ENCODE assay signal across 8 cellular contexts in the genomic region with DNA sequence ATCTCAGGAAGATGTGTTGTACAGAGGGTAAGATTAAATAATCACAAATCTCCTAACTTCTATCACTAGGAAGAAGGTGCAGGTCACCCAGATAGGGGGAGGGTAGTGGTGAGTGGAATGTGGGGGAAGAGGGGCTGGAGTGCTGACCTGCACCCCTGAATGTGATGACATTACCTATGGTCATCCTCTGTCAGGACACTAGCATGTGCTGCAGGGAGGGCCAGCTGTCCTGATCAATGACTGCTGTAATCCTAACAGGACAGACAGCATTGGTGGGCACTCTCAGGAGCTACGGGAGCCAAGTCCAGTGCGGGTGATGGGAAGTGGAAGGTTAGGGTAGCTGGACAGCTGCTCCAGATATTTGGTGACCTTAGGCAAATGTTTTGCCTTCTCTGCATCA. TPM values are rescaled to one million over a fixed set of nuclear protein-coding genes. Genes with fewer than 3 reads are reported as not detected.
"Had no signal": no experiment of that assay in that cellular context is flagged by ENCODE, and none has a peak within 500 bp of the region (broad histone marks: within the 10 kb centered on the region; RNA-seq: fewer than 3 reads in every experiment).

No MANE protein-coding gene starts in this region.

- H3K27ac Mint-ChIP-seq: IgD-negative memory B cell had no signal

- H3K27ac ChIP-seq: HL-60 had no signal

- ATAC-seq: K562 had no signal

- H3K4me3 ChIP-seq: K562 had no signal

- DNase-seq: IMR-90, KBM-7 had no signal

- H3K4me3 Mint-ChIP-seq: IgD-negative memory B cell had no signal

- H3K4me1 Mint-ChIP-seq: IgD-negative memory B cell had no signal

- H3K9me3 Mint-ChIP-seq: IgD-negative memory B cell had no signal

- H3K27me3 Mint-ChIP-seq: IgD-negative memory B cell had no signal

RNA-seq across cellular contexts. Expression of gene CST5, which starts 45.2 kb away (rescaled TPM):
- total RNA-seq: HepG2, HT-29, HT1080, IMR-90, K562 had no signal
- polyA plus RNA-seq: IgD-negative memory B cell, IMR-90, K562 had no signal
